In the genomic region with DNA sequence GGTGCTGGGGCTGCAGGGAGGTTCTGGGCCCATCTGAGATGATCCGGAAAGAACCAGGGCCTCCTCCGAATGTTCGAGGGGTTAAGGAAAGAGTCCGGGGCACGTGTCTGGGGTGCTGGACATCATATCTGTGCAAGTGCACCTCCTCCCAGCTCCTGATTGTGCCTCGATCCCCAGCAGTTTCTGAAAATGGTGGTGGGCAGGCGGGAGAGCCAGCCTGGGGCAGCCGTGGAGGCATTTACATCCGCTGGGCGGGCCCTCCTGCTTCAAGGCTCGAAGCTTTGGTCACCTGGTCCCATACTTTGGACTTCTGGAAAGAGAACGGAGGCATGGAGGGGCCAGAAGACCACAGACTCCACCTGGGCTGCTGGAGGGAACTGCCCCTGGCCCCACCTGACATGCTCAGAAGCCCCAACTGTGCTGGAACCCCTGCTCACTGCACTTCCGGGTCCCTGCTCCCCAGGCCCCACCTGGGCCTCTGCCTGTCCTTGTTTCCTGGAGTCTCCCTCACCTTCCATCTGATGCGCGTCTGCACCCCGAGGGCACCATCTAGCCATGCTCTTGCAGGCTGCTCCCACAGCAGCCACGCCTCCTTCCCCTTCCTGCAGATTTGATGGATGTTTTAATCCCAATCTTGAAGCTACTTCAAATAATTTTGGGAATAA, we compare ENCODE assay signal across 11 cellular contexts.
A peak's percentile ranks its signal among the peaks of the same experiment; 100 is the strongest.
DNase-seq lines count a peak whose midpoint lies in the region; ATAC-seq and TF ChIP-seq lines count a peak whose summit lies in the region.
"Had no signal": no experiment of that assay in that cellular context is flagged by ENCODE, and none has a peak within 500 bp of the region (broad histone marks: within the 10 kb centered on the region; RNA-seq: fewer than 3 reads in every experiment).

No MANE protein-coding gene starts in this region.

- peak; percentile 25 for DNase-seq in lower lobe of right lung
- peak; percentile 52 for DNase-seq in spleen
- DNase-seq in stimulated activated CD8-positive, alpha-beta memory T cell treated with anti-CD3 and anti-CD28 coated beads, Interleukin-4, amount 100 ng/mL, for 48 hours = no peak
- DNase-seq in gastrocnemius medialis = no peak
- DNase-seq: CD4-positive, CD25-positive, alpha-beta regulatory T cell; DMS 273 treated with DMSO at 0.1 percent for 48 hours; GM23248 had no signal

- H3K27me3 ChIP-seq in BLaER1 treated with 17β-estradiol and CSF1 and Interleukin-3, amounts not matched to agents 10 nM and 100 nM = no peaks in the 10 kb centered on the region
- H3K27me3 ChIP-seq in lower lobe of right lung (ENCODE audit: low read depth) (no peaks in the 10 kb centered on the region), spleen (replicated peaks in 1 of 7) (peaks cover 0 to 30% (median 0%) of the 10 kb centered on the region in 7 donors), gastrocnemius medialis (no peaks in the 10 kb centered on the region)

- TF ChIP-seq CTCF in lower lobe of right lung (IDR thresholded peaks at IDR 0.05) (no peak), spleen (IDR thresholded peaks at IDR 0.05 in 8 of 11, conservative IDR thresholded peaks at IDR 0.05 in 3 of 11) (no peak), gastrocnemius medialis (IDR thresholded peaks at IDR 0.05 in 4 of 5, conservative IDR thresholded peaks at IDR 0.05 in 1 of 5) (no peak)

- H3K36me3 ChIP-seq in BLaER1 treated with 17β-estradiol and CSF1 and Interleukin-3, amounts not matched to agents 10 nM and 100 nM = no peaks in the 10 kb centered on the region
- H3K36me3 ChIP-seq in KOPT-K1 (ENCODE audit: insufficient read depth, low read length) (no peaks in the 10 kb centered on the region), lower lobe of right lung (no peaks in the 10 kb centered on the region), spleen (no peaks in the 10 kb centered on the region), gastrocnemius medialis (no peaks in the 10 kb centered on the region)

- H3K9me3 ChIP-seq in BLaER1 treated with 17β-estradiol and CSF1 and Interleukin-3, amounts not matched to agents 10 nM and 100 nM (replicated peaks in 1 of 11) = no peaks in the 10 kb centered on the region
- H3K9me3 ChIP-seq in KOPT-K1 (ENCODE audit: insufficient read depth, low read length, poor library complexity, severe bottlenecking) = no peaks in the 10 kb centered on the region
- no peaks in the 10 kb centered on the region for H3K9me3 ChIP-seq in lower lobe of right lung
- H3K9me3 ChIP-seq in spleen = no peaks in the 10 kb centered on the region
- no peaks in the 10 kb centered on the region for H3K9me3 ChIP-seq in gastrocnemius medialis
- H3K9me3 ChIP-seq: A549 had no signal

- peaks cover 0 to 54% (median 44%) of the 10 kb centered on the region in 10 experiments; a peak in 17 of 20 replicates for H3K4me1 ChIP-seq in BLaER1 treated with 17β-estradiol and CSF1 and Interleukin-3, amounts not matched to agents 10 nM and 100 nM
- H3K4me1 ChIP-seq in lower lobe of right lung = no peaks in the 10 kb centered on the region
- H3K4me1 ChIP-seq in spleen = no peaks in the 10 kb centered on the region
- peaks cover 11 to 12% of the 10 kb centered on the region in 2 donors for H3K4me1 ChIP-seq in gastrocnemius medialis

- no peak overlapping the region for H3K9ac ChIP-seq in BLaER1 treated with 17β-estradiol and CSF1 and Interleukin-3, amounts not matched to agents 10 nM and 100 nM
- H3K9ac ChIP-seq: GM23248 had no signal

- no peak overlapping the region for H3K4me3 ChIP-seq in BLaER1 treated with 17β-estradiol and CSF1 and Interleukin-3, amounts not matched to agents 10 nM and 100 nM
- H3K4me3 ChIP-seq in lower lobe of right lung = no peak overlapping the region
- H3K4me3 ChIP-seq in spleen = no peak overlapping the region
- no peak overlapping the region for H3K4me3 ChIP-seq in gastrocnemius medialis
- H3K4me3 ChIP-seq: A549, GM23248 had no signal

- no peak for TF ChIP-seq POLR2A in spleen (IDR thresholded peaks at IDR 0.05)
- no peak for TF ChIP-seq POLR2A in gastrocnemius medialis (IDR thresholded peaks at IDR 0.05)

- 86 to 92% (median 90%) methylated on average over 10 to 17 of the region's 17 CpGs for WGBS in spleen, 5 donors

- no peaks in the 10 kb centered on the region for H4K20me1 ChIP-seq in BLaER1 treated with 17β-estradiol and CSF1 and Interleukin-3, amounts not matched to agents 10 nM and 100 nM

- peak overlapping the region in 8 of 11 experiments; percentile 12 to 81 (median 68); a peak in 13 of 22 replicates for H3K4me2 ChIP-seq in BLaER1 treated with 17β-estradiol and CSF1 and Interleukin-3, amounts not matched to agents 10 nM and 100 nM
- H3K4me2 ChIP-seq: A549 had no signal

- ATAC-seq in lower lobe of right lung (no peak), HG02885 (IDR thresholded peaks at IDR 0.05; ENCODE audit: poor library complexity, unreplicated experiment) (no peak), gastrocnemius medialis (no peak)
- ATAC-seq: A549 had no signal

- no peak overlapping the region for H3K27ac ChIP-seq in BLaER1 treated with 17β-estradiol and CSF1 and Interleukin-3, amounts not matched to agents 10 nM and 100 nM
- H3K27ac ChIP-seq in KOPT-K1 (ENCODE audit: low read depth, low read length, poor library complexity, severe bottlenecking) = peak overlapping the region; percentile 55
- H3K27ac ChIP-seq in lower lobe of right lung = no peak overlapping the region
- H3K27ac ChIP-seq in spleen = no peak overlapping the region
- H3K27ac ChIP-seq in gastrocnemius medialis = no peak overlapping the region
- H3K27ac ChIP-seq: A549, GM23248 had no signal

- in situ Hi-C loops in gastrocnemius medialis (cut with MboI; ENCODE audit: low sequenced_read_pairs in 4 of 4) = no loop called here

- intact Hi-C loops in lower lobe of right lung (cut with DNase I) = no loop called here
- intact Hi-C loops in spleen (cut with DNase I; ENCODE audit: low total_unique reads) = no loop called here
- intact Hi-C loops in gastrocnemius medialis (cut with DNase I; ENCODE audit: low total_unique reads) = no loop called here

Comparison
In these comparisons a context has a peak if more than half of its experiments do, and no peak if none do; other contexts are left out.
1. DNase-seq: peak in lower lobe of right lung (single experiment) and spleen (single experiment); none in stimulated activated CD8-positive, alpha-beta memory T cell treated with anti-CD3 and anti-CD28 coated beads, Interleukin-4, amount 100 ng/mL, for 48 hours (single experiment) and gastrocnemius medialis (0 of 2).